ENCODE assay signal across 1 cellular context in the genomic region with DNA sequence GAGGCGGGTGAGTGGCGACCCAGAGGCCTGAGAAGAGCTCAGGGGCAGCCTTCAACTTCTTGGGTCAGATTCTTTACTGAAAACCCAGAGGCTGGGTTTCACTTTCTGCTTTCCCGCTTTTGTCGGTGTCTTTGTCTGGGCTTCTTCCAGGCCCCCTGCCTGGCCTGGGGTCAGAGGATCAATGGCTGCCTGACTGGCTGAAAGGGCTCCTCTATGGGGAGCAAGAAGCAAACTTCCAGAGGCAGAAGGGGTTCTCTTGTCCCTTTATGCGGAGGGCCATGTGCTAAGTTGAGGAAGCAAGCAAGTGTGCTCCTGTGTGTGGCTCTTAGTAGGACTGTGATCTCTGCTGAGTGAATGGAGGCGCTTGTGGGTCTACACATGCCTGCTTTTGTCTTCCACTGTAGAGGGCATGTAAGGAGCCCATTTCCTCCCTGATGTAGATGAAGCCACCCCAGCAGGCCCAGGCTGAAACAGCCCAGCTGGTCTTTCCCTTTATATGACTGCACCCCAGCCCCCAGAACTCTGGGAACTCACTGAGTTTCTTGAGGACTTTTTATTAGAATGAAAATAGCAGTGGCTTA.
TF ChIP-seq lines count a peak whose summit lies in the region.

No MANE protein-coding gene starts in this region.

TF ChIP-seq in H1, 55 proteins besides CTCF, POLR2A, EP300 and RAD21:
- TF ChIP-seq KDM4A (IDR thresholded peaks at IDR 0.05; ENCODE audit: low read depth, low read length, severe bottlenecking) (peak; percentile 25), POU5F1 (IDR thresholded peaks at IDR 0.05; ENCODE audit: low read depth, low read length) (no peak), YY1 (IDR thresholded peaks at IDR 0.05; ENCODE audit: low read depth, low read length) (peak; percentile 91), ASH2L (IDR thresholded peaks at IDR 0.05; ENCODE audit: low read length) (peak; percentile 74), RBBP5 (IDR thresholded peaks at IDR 0.05; ENCODE audit: borderline replicate concordance, low read depth, low read length) (0 out of 2 replicates have a peak, but pooled peaks have one; percentile 20), E2F6 (IDR thresholded peaks at IDR 0.05) (peak; percentile 69), EGR1 (IDR thresholded peaks at IDR 0.05; ENCODE audit: borderline replicate concordance, low read depth, low read length) (no peak), TAF1 (IDR thresholded peaks at IDR 0.05; ENCODE audit: low read depth, low read length) (0 out of 2 replicates have a peak, but pooled peaks have one; percentile 57), SIN3A (conservative IDR thresholded peaks at IDR 0.05 in 1 of 2, IDR thresholded peaks at IDR 0.05 in 1 of 2; ENCODE audit: low read depth in 1 of 2, low read length in 2 of 2) (peak in 1 of 2 experiments; percentile 46; a peak in 2 of 4 replicates), RXRA (IDR thresholded peaks at IDR 0.05; ENCODE audit: insufficient read depth, low read depth, low read length) (no peak), CHD2 (IDR thresholded peaks at IDR 0.05; ENCODE audit: low read length) (no peak)
- TF ChIP-seq, protein P1, sequence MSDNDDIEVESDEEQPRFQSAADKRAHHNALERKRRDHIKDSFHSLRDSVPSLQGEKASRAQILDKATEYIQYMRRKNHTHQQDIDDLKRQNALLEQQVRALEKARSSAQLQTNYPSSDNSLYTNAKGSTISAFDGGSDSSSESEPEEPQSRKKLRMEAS (IDR thresholded peaks at IDR 0.05) = peak; percentile 76
